ENCODE assay signal across 22 cellular contexts in the genomic region with DNA sequence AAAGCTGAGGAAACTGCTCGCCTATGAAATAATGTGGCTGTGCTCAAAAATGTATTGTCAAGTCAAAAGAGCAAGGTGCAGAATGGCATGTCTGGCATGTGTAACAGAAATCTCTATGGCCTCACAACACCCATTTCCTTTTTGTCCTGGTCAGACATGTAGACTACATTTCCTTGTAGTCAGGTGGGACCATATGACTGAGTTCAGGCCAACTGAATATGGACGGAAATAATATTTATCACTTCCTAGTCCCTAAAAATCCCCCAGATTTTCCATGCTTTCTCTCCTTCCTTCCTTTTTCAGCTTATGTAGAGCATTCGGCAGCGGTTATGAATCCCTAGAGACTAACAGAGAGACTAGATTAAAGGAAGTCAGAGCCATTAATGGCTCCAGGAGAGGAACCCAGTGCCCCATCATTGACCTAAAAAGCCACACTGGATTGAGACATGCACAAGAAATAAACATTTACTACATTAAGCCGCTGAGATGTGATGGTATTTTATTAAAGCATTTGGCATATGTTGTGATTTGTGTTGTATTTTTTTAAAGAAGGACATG.
"Had no signal": no experiment of that assay in that cellular context is flagged by ENCODE, and none has a peak within 500 bp of the region (broad histone marks: within the 10 kb centered on the region; RNA-seq: fewer than 3 reads in every experiment).

No MANE protein-coding gene starts in this region.

- H3K4me3 ChIP-seq: PC-9 had no signal

- H3K4me3 Mint-ChIP-seq: activated CD4-positive, alpha-beta memory T cell treated with anti-CD3 and anti-CD28 coated beads, Interleukin-2, amount 10 ng/mL, durations not matched to agents 7 days and 5 days; activated naive CD4-positive, alpha-beta T cell treated with anti-CD3 and anti-CD28 coated beads for 36 hours; activated naive CD8-positive, alpha-beta T cell; activated T-helper 17 cell treated with anti-CD3 and anti-CD28 coated beads, Interleukin-2, amount 50 U/mL, for 72 hours; brain; T-helper 17 cell had no signal

- H3K36me3 Mint-ChIP-seq: brain had no signal

- ATAC-seq: activated T-helper 17 cell treated with anti-CD3 and anti-CD28 coated beads, Interleukin-2, amount 50 U/mL, for 72 hours; T-helper 17 cell had no signal

- H3K4me2 ChIP-seq: PC-9 had no signal

- H3K27ac Mint-ChIP-seq: activated CD4-positive, alpha-beta memory T cell treated with anti-CD3 and anti-CD28 coated beads, Interleukin-2, amount 10 ng/mL, durations not matched to agents 7 days and 5 days; activated naive CD4-positive, alpha-beta T cell treated with anti-CD3 and anti-CD28 coated beads for 36 hours; activated naive CD8-positive, alpha-beta T cell; activated T-helper 17 cell treated with anti-CD3 and anti-CD28 coated beads, Interleukin-2, amount 50 U/mL, for 72 hours; brain; T-helper 17 cell had no signal

- DNase-seq: activated CD4-positive, alpha-beta memory T cell treated with anti-CD3 and anti-CD28 coated beads, Interleukin-2, amount 10 ng/mL, durations not matched to agents 7 days and 5 days; activated CD4-positive, alpha-beta T cell treated with anti-CD3 and anti-CD28 coated beads, Interleukin-2, amount 50 U/mL, for 1 hour; activated CD4-positive, CD25-positive, alpha-beta regulatory T cell; activated gamma-delta T cell; activated naive CD4-positive, alpha-beta T cell treated with anti-CD3 and anti-CD28 coated beads for 36 hours; activated T-cell treated with anti-CD3 and anti-CD28 coated beads for 4 hours; activated T-cell treated with anti-CD3 and anti-CD28 coated beads, Interleukin-2, amount 50 U/mL, for 48 hours; amygdala; NCI-H1092; NCI-H1417; NCI-H2029; NCI-H345; NCI-H510A; NCI-H526 treated with DMSO at 0.1 percent for 48 hours; NCI-H82; PC-9; SHP77 treated with DMSO at 0.1 percent for 48 hours; T-helper 17 cell; T-helper 9 cell had no signal

- H3K9me3 Mint-ChIP-seq: activated T-helper 17 cell treated with anti-CD3 and anti-CD28 coated beads, Interleukin-2, amount 50 U/mL, for 72 hours had no signal

- H2AFZ ChIP-seq: PC-9 had no signal

- H3K27me3 Mint-ChIP-seq: activated CD4-positive, alpha-beta memory T cell treated with anti-CD3 and anti-CD28 coated beads, Interleukin-2, amount 10 ng/mL, durations not matched to agents 7 days and 5 days; activated naive CD8-positive, alpha-beta T cell; activated T-helper 17 cell treated with anti-CD3 and anti-CD28 coated beads, Interleukin-2, amount 50 U/mL, for 72 hours; T-helper 17 cell had no signal

- H3K27ac ChIP-seq: PC-9 had no signal
